ENCODE assay signal across 21 cellular contexts in the genomic region with DNA sequence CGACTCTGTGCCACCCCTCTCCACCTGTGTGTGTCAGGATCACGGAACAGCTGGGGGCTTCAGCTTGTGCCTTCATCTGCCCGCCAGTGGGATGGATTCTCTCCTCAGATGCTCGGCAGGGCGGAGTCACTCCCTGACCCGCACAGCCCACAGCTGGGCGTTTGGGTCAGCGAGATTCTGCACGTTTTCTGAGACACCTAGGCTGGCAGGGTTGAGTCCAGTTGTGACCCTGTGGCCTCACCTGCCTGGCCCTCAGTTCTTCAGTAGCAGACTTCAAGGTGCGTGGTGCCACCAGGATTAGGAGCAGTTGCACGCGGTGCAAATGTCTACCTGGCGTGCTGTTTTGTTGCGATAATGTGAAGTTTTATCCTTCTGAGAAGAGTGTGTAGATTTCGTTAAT. TPM values are rescaled to one million over a fixed set of nuclear protein-coding genes. Genes with fewer than 3 reads are reported as not detected.
A peak's percentile ranks its signal among the peaks of the same experiment; 100 is the strongest.
DNase-seq lines count a peak whose midpoint lies in the region; ATAC-seq and TF ChIP-seq lines count a peak whose summit lies in the region.
"Had no signal": no experiment of that assay in that cellular context is flagged by ENCODE, and none has a peak within 500 bp of the region (broad histone marks: within the 10 kb centered on the region; RNA-seq: fewer than 3 reads in every experiment).

No MANE protein-coding gene starts in this region.

- POLR2A ChIA-PET in MCF 10A (lab: Yijun Ruan, JAX) = no interaction called here

- H3K4me3 Mint-ChIP-seq in chondrocyte (ENCODE audit: unreplicated experiment) (no peak overlapping the region), MCF 10A (ENCODE audit: unreplicated experiment) (no peak overlapping the region)
- H3K4me3 Mint-ChIP-seq in stimulated activated effector memory CD8-positive, alpha-beta T cell treated with anti-CD3 and anti-CD28 coated beads, Interleukin-12 subunit alpha, Interleukin-12 subunit beta, amount 100 ng/mL, for 72 hours = no peak overlapping the region
- H3K4me3 Mint-ChIP-seq: CD14-positive monocyte; CD4-positive, alpha-beta memory T cell; GM23338; H9 had no signal

- DNase-seq in activated effector memory CD4-positive, alpha-beta T cell treated with anti-CD3 and anti-CD28 coated beads, Interleukin-2, amount 50 U/mL, for 16 hours = peak; percentile 60
- DNase-seq in activated effector memory CD4-positive, alpha-beta T cell treated with Interleukin-2 at 50 U/mL for 16 hours = no peak
- peak; percentile 56 for DNase-seq in chondrocyte (ENCODE audit: low spot score)
- peak; percentile 74 for DNase-seq in mesenteric fat pad (ENCODE audit: low spot score)
- DNase-seq in stimulated activated effector memory CD8-positive, alpha-beta T cell treated with anti-CD3 and anti-CD28 coated beads, Interleukin-12 subunit alpha, Interleukin-12 subunit beta, amount 100 ng/mL, for 72 hours (ENCODE audit: low spot score in 2 of 2) = no peak
- DNase-seq in activated CD4-positive, alpha-beta T cell treated with anti-CD3 and anti-CD28 coated beads, Interleukin-2, amount 50 U/mL, for 48 hours = no peak
- no peak for DNase-seq in MCF 10A (ENCODE audit: unreplicated experiment)
- DNase-seq: 8988T; ACHN; AML-193; BE2C; Calu3; CD4-positive, alpha-beta memory T cell; COR-L47; DMS53; DMS79 treated with DMSO at 0.1 percent for 48 hours; GF-D8; H9 had no signal

- no TSS peak for BruUV-seq in MCF 10A (replicated peaks; lab: Mats Ljungman, UMichigan)

- intact Hi-C loops in MCF 10A (cut with micrococcal nuclease) = no loop called here

- ATAC-seq in stimulated activated effector memory CD8-positive, alpha-beta T cell treated with anti-CD3 and anti-CD28 coated beads, Interleukin-12 subunit alpha, Interleukin-12 subunit beta, amount 100 ng/mL, for 72 hours = no peak
- ATAC-seq in HG03025 (IDR thresholded peaks at IDR 0.05; ENCODE audit: low FRiP score, unreplicated experiment) = no peak
- ATAC-seq: GM23338 had no signal

- H3K27ac Mint-ChIP-seq in chondrocyte (ENCODE audit: unreplicated experiment) = no peak overlapping the region
- peak overlapping the region; percentile 27 for H3K27ac Mint-ChIP-seq in stimulated activated effector memory CD8-positive, alpha-beta T cell treated with anti-CD3 and anti-CD28 coated beads, Interleukin-12 subunit alpha, Interleukin-12 subunit beta, amount 100 ng/mL, for 72 hours
- H3K27ac Mint-ChIP-seq in MCF 10A (ENCODE audit: low read depth, unreplicated experiment) = no peak overlapping the region
- H3K27ac Mint-ChIP-seq: CD14-positive monocyte, GM23338, H9 had no signal

- no peaks in the 10 kb centered on the region for H3K27me3 Mint-ChIP-seq in chondrocyte (ENCODE audit: low read depth)
- H3K27me3 Mint-ChIP-seq in MCF 10A (ENCODE audit: insufficient read depth, unreplicated experiment) = no peaks in the 10 kb centered on the region
- H3K27me3 Mint-ChIP-seq: CD4-positive, alpha-beta memory T cell had no signal

- H3K36me3 Mint-ChIP-seq in chondrocyte (ENCODE audit: low read depth) (peaks cover 35% of the 10 kb centered on the region), MCF 10A (ENCODE audit: insufficient read depth, unreplicated experiment) (peaks cover 75% of the 10 kb centered on the region)
- H3K36me3 Mint-ChIP-seq in stimulated activated effector memory CD8-positive, alpha-beta T cell treated with anti-CD3 and anti-CD28 coated beads, Interleukin-12 subunit alpha, Interleukin-12 subunit beta, amount 100 ng/mL, for 72 hours = peaks cover 95% of the 10 kb centered on the region

- H3K9me3 Mint-ChIP-seq in chondrocyte (ENCODE audit: low read depth) (no peaks in the 10 kb centered on the region), MCF 10A (ENCODE audit: unreplicated experiment) (no peaks in the 10 kb centered on the region)
- no peaks in the 10 kb centered on the region for H3K9me3 Mint-ChIP-seq in stimulated activated effector memory CD8-positive, alpha-beta T cell treated with anti-CD3 and anti-CD28 coated beads, Interleukin-12 subunit alpha, Interleukin-12 subunit beta, amount 100 ng/mL, for 72 hours
- H3K9me3 Mint-ChIP-seq: CD14-positive monocyte; CD4-positive, alpha-beta memory T cell; GM23338; H9 had no signal

- H3K4me1 Mint-ChIP-seq in chondrocyte (ENCODE audit: low read depth) (peaks cover 17% of the 10 kb centered on the region), MCF 10A (ENCODE audit: insufficient read depth, unreplicated experiment) (peaks cover 22% of the 10 kb centered on the region)
- peaks cover 44% of the 10 kb centered on the region for H3K4me1 Mint-ChIP-seq in stimulated activated effector memory CD8-positive, alpha-beta T cell treated with anti-CD3 and anti-CD28 coated beads, Interleukin-12 subunit alpha, Interleukin-12 subunit beta, amount 100 ng/mL, for 72 hours

- no peak for TF ChIP-seq CTCF in chondrocyte (IDR thresholded peaks at IDR 0.05)
- no peak for TF ChIP-seq CTCF in MCF 10A (IDR thresholded peaks at IDR 0.05; ENCODE audit: unreplicated experiment)

- CTCF ChIA-PET in MCF 10A (lab: Yijun Ruan, JAX) = no interaction called here

RNA-seq across cellular contexts. Expression of a gene that starts 5.0 kb away (rescaled TPM):
- 23.7 to 31.3 TPM (median 25.7 TPM) in 3 replicates for total RNA-seq in chondrocyte
- 26.4 TPM for total RNA-seq in mesenteric fat pad
- 44.1 and 65.6 TPM in 2 replicates for total RNA-seq in MCF 10A (2022)

RNA-seq across cellular contexts. Expression of a gene that starts 6.6 kb away (rescaled TPM):
- 37.4 to 50.8 TPM (median 48.3 TPM) in 3 replicates for total RNA-seq in chondrocyte
- 50.4 TPM for total RNA-seq in mesenteric fat pad
- 90.5 and 101 TPM in 2 replicates for total RNA-seq in MCF 10A (2022)

Comparison
In these comparisons a context has a peak if more than half of its experiments do, and no peak if none do; other contexts are left out.
1. DNase-seq: peak in activated effector memory CD4-positive, alpha-beta T cell treated with anti-CD3 and anti-CD28 coated beads, Interleukin-2, amount 50 U/mL, for 16 hours (single experiment), chondrocyte (single experiment) and mesenteric fat pad (single experiment); none in activated effector memory CD4-positive, alpha-beta T cell treated with Interleukin-2 at 50 U/mL for 16 hours (single experiment), stimulated activated effector memory CD8-positive, alpha-beta T cell treated with anti-CD3 and anti-CD28 coated beads, Interleukin-12 subunit alpha, Interleukin-12 subunit beta, amount 100 ng/mL, for 72 hours (0 of 2), activated CD4-positive, alpha-beta T cell treated with anti-CD3 and anti-CD28 coated beads, Interleukin-2, amount 50 U/mL, for 48 hours (0 of 2) and MCF 10A (single experiment).